Comparison of ENCODE assay signal across 1 cellular context in genomic region chr1:42931108-42931539, GRCh38.
TF ChIP-seq lines count a peak whose summit lies in the region.

No MANE protein-coding gene starts in this region.

TF ChIP-seq in GM12878, 131 proteins besides CTCF, POLR2A, EP300 and RAD21:
- TF ChIP-seq MTA2 (IDR thresholded peaks at IDR 0.05; ENCODE audit: low read depth), result peak; percentile 71
- TF ChIP-seq NBN (IDR thresholded peaks at IDR 0.05), result no peak
- peak; percentile 48; the same call in 1 of the 2 replicates for TF ChIP-seq GATAD2B (conservative IDR thresholded peaks at IDR 0.05; ENCODE audit: low read depth)
- TF ChIP-seq POU2F2 (IDR thresholded peaks at IDR 0.05; ENCODE audit: borderline replicate concordance, low read depth, low read length), result no peak
- TF ChIP-seq RAD51 (IDR thresholded peaks at IDR 0.05), result no peak
- TF ChIP-seq YY1 (IDR thresholded peaks at IDR 0.05; ENCODE audit: low read depth, low read length), result no peak
- no peak for TF ChIP-seq ZBTB11 (CRISPR knock-in tag; IDR thresholded peaks at IDR 0.05)
- peak; percentile 74 to 86 for TF ChIP-seq IKZF2 (IDR thresholded peaks at IDR 0.05)
- no peak for TF ChIP-seq NRF1 (conservative IDR thresholded peaks at IDR 0.05; ENCODE audit: low read depth, low read length)
- TF ChIP-seq NFXL1 (IDR thresholded peaks at IDR 0.05; ENCODE audit: borderline replicate concordance), result no peak
- no peak for TF ChIP-seq JUND (IDR thresholded peaks at IDR 0.05; ENCODE audit: low read depth, low read length)
- TF ChIP-seq MLLT1 (IDR thresholded peaks at IDR 0.05), result peak; percentile 68; the same call in 1 of the 2 replicates
- TF ChIP-seq SMAD5 (IDR thresholded peaks at IDR 0.05; ENCODE audit: low read depth), result no peak
- peak; percentile 16 for TF ChIP-seq SKIL (IDR thresholded peaks at IDR 0.05; ENCODE audit: low read depth, poor library complexity, severe bottlenecking)
- no peak for TF ChIP-seq E2F4 (IDR thresholded peaks at IDR 0.05; ENCODE audit: low read depth, low read length)
- no peak for TF ChIP-seq POLR2AphosphoS2 (IDR thresholded peaks at IDR 0.05; ENCODE audit: low read depth, low read length)
- no peak; the same call in 1 of the 2 replicates for TF ChIP-seq MXI1 (IDR thresholded peaks at IDR 0.05; ENCODE audit: low read depth, low read length)
- no peak for TF ChIP-seq PAX5 (IDR thresholded peaks at IDR 0.05; ENCODE audit: borderline replicate concordance, low read depth, low read length)
- peak; percentile 83 for TF ChIP-seq EED (IDR thresholded peaks at IDR 0.05; ENCODE audit: low read depth)
- TF ChIP-seq SRF (IDR thresholded peaks at IDR 0.05; ENCODE audit: low read depth in 2 of 2, low read length in 2 of 2), result no peak
- peak; percentile 97 for TF ChIP-seq RUNX3 (IDR thresholded peaks at IDR 0.05; ENCODE audit: low read length)
- no peak for TF ChIP-seq SUZ12 (IDR thresholded peaks at IDR 0.05; ENCODE audit: unreplicated experiment)
- TF ChIP-seq CHD4 (IDR thresholded peaks at IDR 0.05), result no peak
- TF ChIP-seq NR2C1 (IDR thresholded peaks at IDR 0.05), result peak; percentile 45; the same call in 1 of the 2 replicates
- no peak for TF ChIP-seq ATF2 (IDR thresholded peaks at IDR 0.05; ENCODE audit: low read length)
- no peak for TF ChIP-seq SIN3A (IDR thresholded peaks at IDR 0.05; ENCODE audit: low read depth, low read length)
- TF ChIP-seq CBFB (IDR thresholded peaks at IDR 0.05; ENCODE audit: low read depth), result peak; percentile 88
- TF ChIP-seq WRNIP1 (IDR thresholded peaks at IDR 0.05; ENCODE audit: borderline replicate concordance, low read depth, low read length), result no peak
- no peak for TF ChIP-seq HDAC2 (IDR thresholded peaks at IDR 0.05)
- no peak for TF ChIP-seq NKRF (conservative IDR thresholded peaks at IDR 0.05)
- peak; percentile 83 for TF ChIP-seq ZNF687 (IDR thresholded peaks at IDR 0.05)
- TF ChIP-seq DPF2 (IDR thresholded peaks at IDR 0.05), result peak; percentile 64
- no peak for TF ChIP-seq JUNB (IDR thresholded peaks at IDR 0.05)
- TF ChIP-seq ZBTB33 (IDR thresholded peaks at IDR 0.05), result peak; percentile 22; the same call in 1 of the 2 replicates
- peak; percentile 81 for TF ChIP-seq NR2F1 (conservative IDR thresholded peaks at IDR 0.05)
- peak; percentile 94 for TF ChIP-seq SPI1 (IDR thresholded peaks at IDR 0.05; ENCODE audit: borderline replicate concordance, insufficient read depth, low read depth, low read length)
- TF ChIP-seq ZNF622 (IDR thresholded peaks at IDR 0.05), result no peak
- TF ChIP-seq TAF1 (IDR thresholded peaks at IDR 0.05; ENCODE audit: borderline replicate concordance, low read depth, low read length), result no peak
- no peak; the same call in 1 of the 2 replicates for TF ChIP-seq BACH1 (IDR thresholded peaks at IDR 0.05; ENCODE audit: borderline replicate concordance)
- TF ChIP-seq IKZF1 (conservative IDR thresholded peaks at IDR 0.05), result peak; percentile 77
- TF ChIP-seq ESRRA (IDR thresholded peaks at IDR 0.05; ENCODE audit: low read length), result no peak
- TF ChIP-seq ASH2L (IDR thresholded peaks at IDR 0.05; ENCODE audit: borderline replicate concordance, low read depth), result no peak
- TF ChIP-seq MTA3 (IDR thresholded peaks at IDR 0.05; ENCODE audit: borderline replicate concordance, low read length), result 0 out of 2 replicates have a peak, but pooled peaks have one; percentile 82
- TF ChIP-seq IRF4 (IDR thresholded peaks at IDR 0.05; ENCODE audit: low read depth, low read length), result peak; percentile 57; the same call in 1 of the 2 replicates
- no peak for TF ChIP-seq HDGF (IDR thresholded peaks at IDR 0.05)
- no peak for TF ChIP-seq CREB1 (IDR thresholded peaks at IDR 0.05; ENCODE audit: low read depth)
- TF ChIP-seq SP1 (IDR thresholded peaks at IDR 0.05; ENCODE audit: low read depth, low read length), result no peak
- peak; percentile 52 for TF ChIP-seq SMC3 (IDR thresholded peaks at IDR 0.05; ENCODE audit: borderline replicate concordance, low read length)
- TF ChIP-seq ETV6 (conservative IDR thresholded peaks at IDR 0.05 in 1 of 2, IDR thresholded peaks at IDR 0.05 in 1 of 2; ENCODE audit: borderline replicate concordance in 1 of 2, low read depth in 1 of 2), result peak in 1 of 2 experiments; percentile 68; a peak in 2 of 4 replicates
- peak; percentile 50 for TF ChIP-seq BCL11A (IDR thresholded peaks at IDR 0.05; ENCODE audit: low read depth, low read length)
- TF ChIP-seq BHLHE40 (IDR thresholded peaks at IDR 0.05; ENCODE audit: borderline replicate concordance in 1 of 2, low read depth in 2 of 2, low read length in 1 of 2), result peak in 1 of 2 experiments; percentile 72; a peak in 2 of 4 replicates
